1 cellular context compared by ENCODE assay signal in the genomic region with DNA sequence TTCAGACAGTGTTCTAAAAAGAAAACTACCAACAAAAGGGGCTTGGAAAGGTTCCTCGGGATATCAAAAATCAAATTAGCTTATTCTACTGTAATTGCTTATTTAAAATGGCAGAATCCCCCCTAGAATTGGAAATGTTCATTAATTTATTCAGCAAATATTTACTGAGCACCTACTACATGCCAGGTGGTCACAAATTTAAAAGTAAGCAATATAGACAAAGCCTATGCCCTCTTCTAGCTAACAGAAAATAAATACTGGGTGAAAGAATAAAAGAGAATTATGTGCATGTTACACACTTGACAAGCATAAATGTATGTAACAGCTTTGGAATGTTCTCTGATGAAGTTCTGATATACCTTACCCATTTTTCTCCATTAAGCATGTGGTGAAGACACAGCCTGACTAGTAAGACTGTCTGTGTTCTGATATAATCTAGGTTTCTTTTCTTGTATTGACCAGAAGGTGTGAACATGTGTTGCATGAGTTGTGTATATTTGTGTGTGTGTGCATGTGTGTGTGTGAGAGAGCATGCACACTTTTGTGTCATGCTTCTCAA.
TF ChIP-seq lines count a peak whose summit lies in the region.

No MANE protein-coding gene starts in this region.

TF ChIP-seq in IMR-90, 13 proteins besides CTCF, POLR2A, EP300 and RAD21:
- TF ChIP-seq, protein P1, sequence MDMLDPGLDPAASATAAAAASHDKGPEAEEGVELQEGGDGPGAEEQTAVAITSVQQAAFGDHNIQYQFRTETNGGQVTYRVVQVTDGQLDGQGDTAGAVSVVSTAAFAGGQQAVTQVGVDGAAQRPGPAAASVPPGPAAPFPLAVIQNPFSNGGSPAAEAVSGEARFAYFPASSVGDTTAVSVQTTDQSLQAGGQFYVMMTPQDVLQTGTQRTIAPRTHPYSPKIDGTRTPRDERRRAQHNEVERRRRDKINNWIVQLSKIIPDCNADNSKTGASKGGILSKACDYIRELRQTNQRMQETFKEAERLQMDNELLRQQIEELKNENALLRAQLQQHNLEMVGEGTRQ (IDR thresholded peaks at IDR 0.05; ENCODE audit: low read depth, low read length) = no peak
- TF ChIP-seq SMC3 (IDR thresholded peaks at IDR 0.05; ENCODE audit: low read depth, low read length) = no peak
- TF ChIP-seq FOS (IDR thresholded peaks at IDR 0.05; ENCODE audit: low read depth, low read length) = no peak
- TF ChIP-seq MXI1 (IDR thresholded peaks at IDR 0.05; ENCODE audit: borderline replicate concordance, low read depth, low read length) = no peak
- no peak for TF ChIP-seq NFE2L2 (IDR thresholded peaks at IDR 0.05; ENCODE audit: low read depth, low read length)
- TF ChIP-seq, protein P2, sequence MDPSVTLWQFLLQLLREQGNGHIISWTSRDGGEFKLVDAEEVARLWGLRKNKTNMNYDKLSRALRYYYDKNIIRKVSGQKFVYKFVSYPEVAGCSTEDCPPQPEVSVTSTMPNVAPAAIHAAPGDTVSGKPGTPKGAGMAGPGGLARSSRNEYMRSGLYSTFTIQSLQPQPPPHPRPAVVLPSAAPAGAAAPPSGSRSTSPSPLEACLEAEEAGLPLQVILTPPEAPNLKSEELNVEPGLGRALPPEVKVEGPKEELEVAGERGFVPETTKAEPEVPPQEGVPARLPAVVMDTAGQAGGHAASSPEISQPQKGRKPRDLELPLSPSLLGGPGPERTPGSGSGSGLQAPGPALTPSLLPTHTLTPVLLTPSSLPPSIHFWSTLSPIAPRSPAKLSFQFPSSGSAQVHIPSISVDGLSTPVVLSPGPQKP (IDR thresholded peaks at IDR 0.05; ENCODE audit: borderline replicate concordance, low read depth, low read length) = no peak
- TF ChIP-seq BHLHE40 (IDR thresholded peaks at IDR 0.05; ENCODE audit: low read depth, low read length) = no peak
- no peak for TF ChIP-seq CEBPB (IDR thresholded peaks at IDR 0.05; ENCODE audit: low read depth, low read length)
